In genomic region chr19:14477417-14478112, GRCh38 we compare ENCODE assay signal across 2 cellular contexts.
TF ChIP-seq lines count a peak whose summit lies in the region.

No MANE protein-coding gene starts in this region.

TF ChIP-seq in liver, 16 proteins besides CTCF, POLR2A, EP300 and RAD21:
- TF ChIP-seq NR2F2 (IDR thresholded peaks at IDR 0.05) (peak; percentile 56), HNF4A (conservative IDR thresholded peaks at IDR 0.05) (no peak)

TF ChIP-seq in HepG2, 621 proteins besides CTCF, POLR2A, EP300 and RAD21:
- TF ChIP-seq, protein P1, sequence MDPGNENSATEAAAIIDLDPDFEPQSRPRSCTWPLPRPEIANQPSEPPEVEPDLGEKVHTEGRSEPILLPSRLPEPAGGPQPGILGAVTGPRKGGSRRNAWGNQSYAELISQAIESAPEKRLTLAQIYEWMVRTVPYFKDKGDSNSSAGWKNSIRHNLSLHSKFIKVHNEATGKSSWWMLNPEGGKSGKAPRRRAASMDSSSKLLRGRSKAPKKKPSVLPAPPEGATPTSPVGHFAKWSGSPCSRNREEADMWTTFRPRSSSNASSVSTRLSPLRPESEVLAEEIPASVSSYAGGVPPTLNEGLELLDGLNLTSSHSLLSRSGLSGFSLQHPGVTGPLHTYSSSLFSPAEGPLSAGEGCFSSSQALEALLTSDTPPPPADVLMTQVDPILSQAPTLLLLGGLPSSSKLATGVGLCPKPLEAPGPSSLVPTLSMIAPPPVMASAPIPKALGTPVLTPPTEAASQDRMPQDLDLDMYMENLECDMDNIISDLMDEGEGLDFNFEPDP (CRISPR knock-in tag; conservative IDR thresholded peaks at IDR 0.05), result no peak
- TF ChIP-seq ZSCAN5A (CRISPR knock-in tag; IDR thresholded peaks at IDR 0.05; ENCODE audit: borderline replicate concordance), result no peak
- no peak for TF ChIP-seq JUN (CRISPR knock-in tag; IDR thresholded peaks at IDR 0.05)
- no peak for TF ChIP-seq PCBP2 (optimal IDR thresholded peaks at IDR 0.05; ENCODE audit: low read depth, low read length, poor library complexity, severe bottlenecking)
- no peak for TF ChIP-seq TAF15 (IDR thresholded peaks at IDR 0.05; ENCODE audit: low read depth, low read length, poor library complexity, severe bottlenecking)
- no peak for TF ChIP-seq AFF4 (CRISPR knock-in tag; IDR thresholded peaks at IDR 0.05)
TF ChIP-seq in HepG2: peak in this region for 0.
